Comparison of ENCODE assay signal across 13 cellular contexts in genomic region chr2:20156826-20157605, GRCh38.
DNase-seq lines count a peak whose midpoint lies in the region; ATAC-seq and TF ChIP-seq lines count a peak whose summit lies in the region.
"Had no signal": no experiment of that assay in that cellular context is flagged by ENCODE, and none has a peak within 500 bp of the region (broad histone marks: within the 10 kb centered on the region; RNA-seq: fewer than 3 reads in every experiment).

No MANE protein-coding gene starts in this region.

- POLR2A ChIA-PET in MCF 10A (lab: Yijun Ruan, JAX): interaction anchor here (1.0 kb wide), 1 partner anchor 106 kb away, joined by 3 read pairs; the partner anchor contains the start of gene LAPTM4A

- H3K27me3 Mint-ChIP-seq in MCF 10A (ENCODE audit: insufficient read depth, unreplicated experiment): no peaks in the 10 kb centered on the region

- H3K4me3 ChIP-seq in mammary epithelial cell (replicated peaks in 1 of 3; ENCODE audit: insufficient read depth in 1 of 3, low read depth in 2 of 3, low read length in 3 of 3): no peak overlapping the region
- no peak overlapping the region for H3K4me3 ChIP-seq in body of pancreas

- H3K4me1 Mint-ChIP-seq in MCF 10A (ENCODE audit: insufficient read depth, unreplicated experiment): peaks cover 11% of the 10 kb centered on the region

- peak overlapping the region; percentile 27 for H3K4me2 ChIP-seq in mammary epithelial cell (ENCODE audit: insufficient read depth, low read depth, low read length)

- peaks cover 17% of the 10 kb centered on the region for H3K4me1 ChIP-seq in mammary epithelial cell (ENCODE audit: insufficient read depth, low read length)
- H3K4me1 ChIP-seq in body of pancreas: peaks cover 10% of the 10 kb centered on the region

- no peak overlapping the region for H2AFZ ChIP-seq in mammary epithelial cell (ENCODE audit: low read depth, low read length)

- peak; percentile 45 for ATAC-seq in body of pancreas
- no peak for ATAC-seq in GM21381 (IDR thresholded peaks at IDR 0.05; ENCODE audit: unreplicated experiment)
- no peak for ATAC-seq in HG03196 (IDR thresholded peaks at IDR 0.05; ENCODE audit: unreplicated experiment)
- no peak for ATAC-seq in GM18517 (IDR thresholded peaks at IDR 0.05; ENCODE audit: unreplicated experiment)
- ATAC-seq in GM21619 (IDR thresholded peaks at IDR 0.05; ENCODE audit: unreplicated experiment): no peak
- ATAC-seq: HCT116 had no signal

- H3K36me3 ChIP-seq in mammary epithelial cell (ENCODE audit: insufficient read depth, low read length) (no peaks in the 10 kb centered on the region), body of pancreas (replicated peaks in 1 of 2; ENCODE audit: insufficient read depth in 1 of 2, low read depth in 2 of 2) (no peaks in the 10 kb centered on the region)

- WGBS in mammary epithelial cell (ENCODE audit: low coverage, missing lambda C conversion rate): 53% methylated on average over 9 of the region's 9 CpGs
- WGBS in body of pancreas, 2 donors: 44% methylated on average over 9 of the region's 9 CpGs

- in situ Hi-C loops in mammary epithelial cell (cut with MboI; ENCODE audit: low sequenced_read_pairs in 2 of 2): no loop called here

- no peak overlapping the region for H3K27ac Mint-ChIP-seq in MCF 10A (ENCODE audit: low read depth, unreplicated experiment)

- H3K9ac ChIP-seq in mammary epithelial cell (ENCODE audit: insufficient read depth, low read length): no peak overlapping the region

- H3K27ac ChIP-seq in mammary epithelial cell (ENCODE audit: insufficient read depth, low read depth, low read length): no peak overlapping the region
- peak overlapping the region in 2 of 4 donors; percentile 41 to 46 for H3K27ac ChIP-seq in body of pancreas
- H3K27ac ChIP-seq: VCaP had no signal

- DNase-seq in mammary epithelial cell: no peak
- no peak for DNase-seq in MCF 10A (ENCODE audit: unreplicated experiment)
- peak; percentile 37 for DNase-seq in NCI-H1417 treated with DMSO at 0.1 percent for 48 hours (lab: John Stamatoyannopoulos, UW)
- DNase-seq in body of pancreas: peak in 1 of 4 donors; percentile 8
- DNase-seq: amygdala, DND-41, NCI-H1092 treated with DMSO at 0.1 percent for 48 hours had no signal

- H3K27me3 ChIP-seq in mammary epithelial cell (ENCODE audit: insufficient read depth, low read length) (no peaks in the 10 kb centered on the region), body of pancreas (no peaks in the 10 kb centered on the region)

- no peaks in the 10 kb centered on the region for H3K36me3 Mint-ChIP-seq in MCF 10A (ENCODE audit: insufficient read depth, unreplicated experiment)

- H3K4me3 Mint-ChIP-seq in MCF 10A (ENCODE audit: unreplicated experiment): no peak overlapping the region

- dilution Hi-C loops in mammary epithelial cell (cut with HindIII; ENCODE audit: low sequenced_read_pairs): no loop called here

- CTCF ChIA-PET in mammary epithelial cell (lab: Charles Lee; ENCODE audit: low non-redundant PET): no interaction called here
- CTCF ChIA-PET in MCF 10A (lab: Yijun Ruan, JAX): interaction anchor here (0.8 to 1.0 kb wide), 2 partner anchors 11 to 17 kb away, joined by 3 to 5 read pairs; no protein-coding TSS in a partner anchor

- H3K9me3 ChIP-seq in mammary epithelial cell (replicated peaks; ENCODE audit: insufficient read depth, low read length) (no peaks in the 10 kb centered on the region), body of pancreas (no peaks in the 10 kb centered on the region)

- no peak for TF ChIP-seq CTCF in mammary epithelial cell (conservative IDR thresholded peaks at IDR 0.05 in 1 of 2, IDR thresholded peaks at IDR 0.05 in 1 of 2; ENCODE audit: extremely low read depth in 1 of 2, insufficient read depth in 1 of 2, low read depth in 1 of 2, low read length in 2 of 2)
- TF ChIP-seq CTCF in MCF 10A (IDR thresholded peaks at IDR 0.05; ENCODE audit: unreplicated experiment): no peak
- TF ChIP-seq CTCF in body of pancreas (IDR thresholded peaks at IDR 0.05): no peak

- TF ChIP-seq POLR2A in body of pancreas (IDR thresholded peaks at IDR 0.05): no peak

- intact Hi-C loops in mammary epithelial cell (cut with micrococcal nuclease): no loop called here
- intact Hi-C loops in MCF 10A (cut with micrococcal nuclease): no loop called here
- intact Hi-C loops in body of pancreas (cut with DNase I): no loop called here

- H3K9me3 Mint-ChIP-seq in MCF 10A (ENCODE audit: unreplicated experiment): peaks cover 8% of the 10 kb centered on the region

- BruUV-seq in mammary epithelial cell (replicated peaks; lab: Mats Ljungman, UMichigan) (no TSS peak), MCF 10A (replicated peaks; lab: Mats Ljungman, UMichigan) (no TSS peak)

- H3K79me2 ChIP-seq in mammary epithelial cell (ENCODE audit: insufficient read depth, low read length): no peaks in the 10 kb centered on the region

- H4K20me1 ChIP-seq in mammary epithelial cell (ENCODE audit: insufficient read depth, low read length): no peaks in the 10 kb centered on the region
